ENCODE assay signal across 2 cellular contexts in genomic region chr2:28595323-28595722, GRCh38.
TF ChIP-seq lines count a peak whose summit lies in the region.

No MANE protein-coding gene starts in this region.

TF ChIP-seq in A549, 52 proteins besides CTCF, POLR2A, EP300 and RAD21 (continued from another document):
- TF ChIP-seq REST (IDR thresholded peaks at IDR 0.05) (no peak), CHD4 (IDR thresholded peaks at IDR 0.05; ENCODE audit: borderline replicate concordance) (no peak), ESRRA (IDR thresholded peaks at IDR 0.05; ENCODE audit: borderline replicate concordance, low read length) (no peak), FOXS1 (CRISPR knock-in tag; IDR thresholded peaks at IDR 0.05) (no peak), HDAC2 (IDR thresholded peaks at IDR 0.05) (no peak), HES2 (IDR thresholded peaks at IDR 0.05) (no peak), EHMT2 (IDR thresholded peaks at IDR 0.05; ENCODE audit: low read depth) (no peak), GATA3 (IDR thresholded peaks at IDR 0.05; ENCODE audit: borderline replicate concordance) (no peak), RFX5 (IDR thresholded peaks at IDR 0.05) (no peak), FOSB (CRISPR knock-in tag; IDR thresholded peaks at IDR 0.05) (no peak), RARB (CRISPR knock-in tag; IDR thresholded peaks at IDR 0.05) (no peak), CHD2 (IDR thresholded peaks at IDR 0.05; ENCODE audit: low read length, partially characterized antibody) (no peak), CBX2 (IDR thresholded peaks at IDR 0.05; ENCODE audit: borderline replicate concordance, low read depth) (no peak)

TF ChIP-seq in HepG2, 621 proteins besides CTCF, POLR2A, EP300 and RAD21 (continued from another document):
- TF ChIP-seq CREB3 (CRISPR knock-in tag; IDR thresholded peaks at IDR 0.05) = no peak
- no peak for TF ChIP-seq RERE (CRISPR knock-in tag; IDR thresholded peaks at IDR 0.05; ENCODE audit: low read depth)
- TF ChIP-seq DNMT1 (CRISPR knock-in tag; IDR thresholded peaks at IDR 0.05) = no peak
- TF ChIP-seq PRDM4 (CRISPR knock-in tag; IDR thresholded peaks at IDR 0.05; ENCODE audit: borderline replicate concordance) = no peak
- TF ChIP-seq CENPBD1 (CRISPR knock-in tag; IDR thresholded peaks at IDR 0.05; ENCODE audit: borderline replicate concordance, low read depth) = no peak
- TF ChIP-seq NR2C2 (CRISPR knock-in tag; IDR thresholded peaks at IDR 0.05; ENCODE audit: borderline replicate concordance) = no peak
- no peak for TF ChIP-seq ZNF24 (IDR thresholded peaks at IDR 0.05)
